In genomic region chr15:44568338-44568737, GRCh38 we compare ENCODE assay signal across 2 cellular contexts.
TF ChIP-seq lines count a peak whose summit lies in the region.

No MANE protein-coding gene starts in this region.

TF ChIP-seq in HCT116, 20 proteins besides CTCF, POLR2A, EP300 and RAD21:
- TF ChIP-seq JUND (IDR thresholded peaks at IDR 0.05) (no peak), POLR2AphosphoS5 (IDR thresholded peaks at IDR 0.05; ENCODE audit: low read depth, low read length) (0 out of 2 replicates have a peak, but pooled peaks have one; percentile 21)

TF ChIP-seq in HepG2, 621 proteins besides CTCF, POLR2A, EP300 and RAD21 (continued from another document):
- no peak for TF ChIP-seq ZBTB7B (CRISPR knock-in tag; IDR thresholded peaks at IDR 0.05)
